Comparison of ENCODE assay signal across 1 cellular context in the genomic region with DNA sequence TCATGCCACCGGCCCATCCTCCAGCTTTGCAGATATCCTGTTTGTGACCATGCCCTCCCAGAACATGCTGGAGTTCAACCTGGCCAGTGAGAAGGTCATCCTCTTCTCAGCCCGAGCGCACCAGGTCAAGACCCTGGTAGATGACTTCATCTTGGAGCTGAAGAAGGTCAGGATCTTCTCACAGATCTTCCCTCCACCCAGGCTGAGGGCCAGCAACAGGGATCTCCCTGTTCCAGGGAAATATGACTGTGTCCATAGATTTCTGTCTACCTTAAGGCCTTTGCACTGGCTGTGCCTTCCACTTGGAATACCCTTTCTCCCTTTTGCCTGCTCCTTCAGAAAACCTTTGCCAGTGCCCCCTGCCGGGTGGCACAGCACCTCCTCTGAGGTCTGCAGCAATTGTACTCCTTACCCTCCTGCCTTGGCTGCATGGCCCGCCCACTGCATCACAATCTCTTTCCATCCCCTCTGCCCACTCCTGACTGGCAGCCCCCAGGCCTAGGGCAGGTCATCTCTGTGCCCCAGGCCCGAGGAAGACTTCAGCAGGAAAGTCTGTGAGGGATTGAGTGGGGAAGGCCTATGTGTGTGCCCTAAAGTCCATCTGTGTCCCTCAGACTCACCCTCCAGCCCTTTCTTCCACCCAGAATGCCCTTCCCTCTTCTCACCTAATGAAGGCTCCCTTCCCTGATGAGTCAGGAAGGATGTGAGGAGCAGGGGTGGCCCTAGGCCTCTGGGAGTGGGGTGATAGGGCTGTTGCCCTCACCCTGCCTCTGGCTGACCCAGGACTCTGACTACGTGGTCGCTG.
TF ChIP-seq lines count a peak whose summit lies in the region.

No MANE protein-coding gene starts in this region.

TF ChIP-seq in GM23338, 12 proteins besides CTCF, POLR2A, EP300 and RAD21 (continued from another document):
- TF ChIP-seq, protein P1, sequence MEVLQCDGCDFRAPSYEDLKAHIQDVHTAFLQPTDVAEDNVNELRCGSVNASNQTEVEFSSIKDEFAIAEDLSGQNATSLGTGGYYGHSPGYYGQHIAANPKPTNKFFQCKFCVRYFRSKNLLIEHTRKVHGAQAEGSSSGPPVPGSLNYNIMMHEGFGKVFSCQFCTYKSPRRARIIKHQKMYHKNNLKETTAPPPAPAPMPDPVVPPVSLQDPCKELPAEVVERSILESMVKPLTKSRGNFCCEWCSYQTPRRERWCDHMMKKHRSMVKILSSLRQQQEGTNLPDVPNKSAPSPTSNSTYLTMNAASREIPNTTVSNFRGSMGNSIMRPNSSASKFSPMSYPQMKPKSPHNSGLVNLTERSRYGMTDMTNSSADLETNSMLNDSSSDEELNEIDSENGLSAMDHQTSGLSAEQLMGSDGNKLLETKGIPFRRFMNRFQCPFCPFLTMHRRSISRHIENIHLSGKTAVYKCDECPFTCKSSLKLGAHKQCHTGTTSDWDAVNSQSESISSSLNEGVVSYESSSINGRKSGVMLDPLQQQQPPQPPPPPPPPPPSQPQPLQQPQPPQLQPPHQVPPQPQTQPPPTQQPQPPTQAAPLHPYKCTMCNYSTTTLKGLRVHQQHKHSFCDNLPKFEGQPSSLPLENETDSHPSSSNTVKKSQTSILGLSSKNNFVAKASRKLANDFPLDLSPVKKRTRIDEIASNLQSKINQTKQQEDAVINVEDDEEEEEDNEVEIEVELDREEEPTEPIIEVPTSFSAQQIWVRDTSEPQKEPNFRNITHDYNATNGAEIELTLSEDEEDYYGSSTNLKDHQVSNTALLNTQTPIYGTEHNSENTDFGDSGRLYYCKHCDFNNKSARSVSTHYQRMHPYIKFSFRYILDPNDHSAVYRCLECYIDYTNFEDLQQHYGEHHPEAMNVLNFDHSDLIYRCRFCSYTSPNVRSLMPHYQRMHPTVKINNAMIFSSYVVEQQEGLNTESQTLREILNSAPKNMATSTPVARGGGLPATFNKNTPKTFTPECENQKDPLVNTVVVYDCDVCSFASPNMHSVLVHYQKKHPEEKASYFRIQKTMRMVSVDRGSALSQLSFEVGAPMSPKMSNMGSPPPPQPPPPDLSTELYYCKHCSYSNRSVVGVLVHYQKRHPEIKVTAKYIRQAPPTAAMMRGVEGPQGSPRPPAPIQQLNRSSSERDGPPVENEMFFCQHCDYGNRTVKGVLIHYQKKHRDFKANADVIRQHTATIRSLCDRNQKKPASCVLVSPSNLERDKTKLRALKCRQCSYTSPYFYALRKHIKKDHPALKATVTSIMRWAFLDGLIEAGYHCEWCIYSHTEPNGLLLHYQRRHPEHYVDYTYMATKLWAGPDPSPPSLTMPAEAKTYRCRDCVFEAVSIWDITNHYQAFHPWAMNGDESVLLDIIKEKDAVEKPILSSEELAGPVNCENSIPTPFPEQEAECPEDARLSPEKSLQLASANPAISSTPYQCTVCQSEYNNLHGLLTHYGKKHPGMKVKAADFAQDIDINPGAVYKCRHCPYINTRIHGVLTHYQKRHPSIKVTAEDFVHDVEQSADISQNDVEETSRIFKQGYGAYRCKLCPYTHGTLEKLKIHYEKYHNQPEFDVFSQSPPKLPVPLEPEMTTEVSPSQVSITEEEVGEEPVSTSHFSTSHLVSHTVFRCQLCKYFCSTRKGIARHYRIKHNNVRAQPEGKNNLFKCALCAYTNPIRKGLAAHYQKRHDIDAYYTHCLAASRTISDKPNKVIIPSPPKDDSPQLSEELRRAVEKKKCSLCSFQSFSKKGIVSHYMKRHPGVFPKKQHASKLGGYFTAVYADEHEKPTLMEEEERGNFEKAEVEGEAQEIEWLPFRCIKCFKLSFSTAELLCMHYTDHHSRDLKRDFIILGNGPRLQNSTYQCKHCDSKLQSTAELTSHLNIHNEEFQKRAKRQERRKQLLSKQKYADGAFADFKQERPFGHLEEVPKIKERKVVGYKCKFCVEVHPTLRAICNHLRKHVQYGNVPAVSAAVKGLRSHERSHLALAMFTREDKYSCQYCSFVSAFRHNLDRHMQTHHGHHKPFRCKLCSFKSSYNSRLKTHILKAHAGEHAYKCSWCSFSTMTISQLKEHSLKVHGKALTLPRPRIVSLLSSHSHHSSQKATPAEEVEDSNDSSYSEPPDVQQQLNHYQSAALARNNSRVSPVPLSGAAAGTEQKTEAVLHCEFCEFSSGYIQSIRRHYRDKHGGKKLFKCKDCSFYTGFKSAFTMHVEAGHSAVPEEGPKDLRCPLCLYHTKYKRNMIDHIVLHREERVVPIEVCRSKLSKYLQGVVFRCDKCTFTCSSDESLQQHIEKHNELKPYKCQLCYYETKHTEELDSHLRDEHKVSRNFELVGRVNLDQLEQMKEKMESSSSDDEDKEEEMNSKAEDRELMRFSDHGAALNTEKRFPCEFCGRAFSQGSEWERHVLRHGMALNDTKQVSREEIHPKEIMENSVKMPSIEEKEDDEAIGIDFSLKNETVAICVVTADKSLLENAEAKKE (CRISPR knock-in tag; IDR thresholded peaks at IDR 0.05): no peak
- no peak for TF ChIP-seq ZNF114 (CRISPR knock-in tag; IDR thresholded peaks at IDR 0.05)
- TF ChIP-seq, protein P2, sequence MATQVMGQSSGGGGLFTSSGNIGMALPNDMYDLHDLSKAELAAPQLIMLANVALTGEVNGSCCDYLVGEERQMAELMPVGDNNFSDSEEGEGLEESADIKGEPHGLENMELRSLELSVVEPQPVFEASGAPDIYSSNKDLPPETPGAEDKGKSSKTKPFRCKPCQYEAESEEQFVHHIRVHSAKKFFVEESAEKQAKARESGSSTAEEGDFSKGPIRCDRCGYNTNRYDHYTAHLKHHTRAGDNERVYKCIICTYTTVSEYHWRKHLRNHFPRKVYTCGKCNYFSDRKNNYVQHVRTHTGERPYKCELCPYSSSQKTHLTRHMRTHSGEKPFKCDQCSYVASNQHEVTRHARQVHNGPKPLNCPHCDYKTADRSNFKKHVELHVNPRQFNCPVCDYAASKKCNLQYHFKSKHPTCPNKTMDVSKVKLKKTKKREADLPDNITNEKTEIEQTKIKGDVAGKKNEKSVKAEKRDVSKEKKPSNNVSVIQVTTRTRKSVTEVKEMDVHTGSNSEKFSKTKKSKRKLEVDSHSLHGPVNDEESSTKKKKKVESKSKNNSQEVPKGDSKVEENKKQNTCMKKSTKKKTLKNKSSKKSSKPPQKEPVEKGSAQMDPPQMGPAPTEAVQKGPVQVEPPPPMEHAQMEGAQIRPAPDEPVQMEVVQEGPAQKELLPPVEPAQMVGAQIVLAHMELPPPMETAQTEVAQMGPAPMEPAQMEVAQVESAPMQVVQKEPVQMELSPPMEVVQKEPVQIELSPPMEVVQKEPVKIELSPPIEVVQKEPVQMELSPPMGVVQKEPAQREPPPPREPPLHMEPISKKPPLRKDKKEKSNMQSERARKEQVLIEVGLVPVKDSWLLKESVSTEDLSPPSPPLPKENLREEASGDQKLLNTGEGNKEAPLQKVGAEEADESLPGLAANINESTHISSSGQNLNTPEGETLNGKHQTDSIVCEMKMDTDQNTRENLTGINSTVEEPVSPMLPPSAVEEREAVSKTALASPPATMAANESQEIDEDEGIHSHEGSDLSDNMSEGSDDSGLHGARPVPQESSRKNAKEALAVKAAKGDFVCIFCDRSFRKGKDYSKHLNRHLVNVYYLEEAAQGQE (IDR thresholded peaks at IDR 0.05; ENCODE audit: unreplicated experiment): no peak
TF ChIP-seq in GM23338: peak in this region for 0.
